In genomic region chr11:62710001-62710345, GRCh38 we compare ENCODE assay signal across 8 cellular contexts. TPM values are rescaled to one million over a fixed set of nuclear protein-coding genes. Genes with fewer than 3 reads are reported as not detected.
DNase-seq lines count a peak whose midpoint lies in the region; ATAC-seq and TF ChIP-seq lines count a peak whose summit lies in the region.

No MANE protein-coding gene starts in this region.

- TF ChIP-seq CTCF in Panc1 (IDR thresholded peaks at IDR 0.05) (no peak), colonic mucosa (IDR thresholded peaks at IDR 0.05) (no peak)

- H3K4me3 Mint-ChIP-seq in naive thymus-derived CD8-positive, alpha-beta T cell: peak overlapping the region; percentile 88 to 98 (median 95)

- CTCF ChIA-PET in Panc1 (lab: Charles Lee): interaction anchor here (0.5 kb wide), 1 partner anchor 17 kb away, joined by 4 read pairs; no protein-coding TSS in a partner anchor

- H3K27me3 Mint-ChIP-seq in naive thymus-derived CD8-positive, alpha-beta T cell: no peaks in the 10 kb centered on the region

- H3K27ac ChIP-seq in Panc1 (ENCODE audit: low read length) (peak overlapping the region; percentile 82), colonic mucosa (peak overlapping the region; percentile 91)

- in situ Hi-C loops in Panc1 (cut with HindIII; ENCODE audit: low pct_unique_long_range_greater_than_20kb, low sequenced_read_pairs): no loop called here

- H3K9me3 Mint-ChIP-seq in naive thymus-derived CD8-positive, alpha-beta T cell: no peaks in the 10 kb centered on the region

- H3K9me3 ChIP-seq in Panc1 (ENCODE audit: control insufficient read depth, insufficient read depth, low read depth, low read length): no peaks in the 10 kb centered on the region
- H3K9me3 ChIP-seq in colonic mucosa: no peaks in the 10 kb centered on the region

- H3K36me3 Mint-ChIP-seq in naive thymus-derived CD8-positive, alpha-beta T cell: peaks cover 4 to 45% (median 5%) of the 10 kb centered on the region in 3 donors

- H3K4me3 ChIP-seq in Panc1 (ENCODE audit: low read depth in 2 of 2, low read length in 2 of 2) (peak overlapping the region; percentile 12 to 33; a peak in 2 of 4 replicates), colonic mucosa (peak overlapping the region; percentile 49)

- POLR2A ChIA-PET in Panc1 (lab: Charles Lee): no interaction called here
- POLR2A ChIA-PET in naive thymus-derived CD8-positive, alpha-beta T cell (lab: Charles Lee): interaction anchor here (0.6 to 14.8 kb wide), 29 partner anchors 9 to 1559 kb away, joined by 3 to 263 read pairs (median 11); partner anchors contain the start of genes B3GAT3, C11orf98, CSKMT and EEF1G

- H3K27ac Mint-ChIP-seq in naive thymus-derived CD8-positive, alpha-beta T cell: peak overlapping the region; percentile 97 to 100 (median 99)

- DNase-seq in NCI-H82 (lab: John Stamatoyannopoulos, UW) (peak; percentile 51), NCI-H82 treated with DMSO at 0.1 percent for 48 hours (lab: John Stamatoyannopoulos, UW; ENCODE audit: unreplicated experiment) (no peak), Panc1 (ENCODE audit: low read depth, low spot score) (no peak), colonic mucosa (peak; percentile 45), NCI-H226 (no peak), H4 (ENCODE audit: low spot score) (no peak)
- DNase-seq in naive thymus-derived CD8-positive, alpha-beta T cell: no peak

- H3K27me3 ChIP-seq in Panc1 (ENCODE audit: control insufficient read depth, insufficient read depth, low read length) (no peaks in the 10 kb centered on the region), colonic mucosa (no peaks in the 10 kb centered on the region)

- peaks cover 27 to 65% (median 59%) of the 10 kb centered on the region in 4 donors for H3K4me1 Mint-ChIP-seq in naive thymus-derived CD8-positive, alpha-beta T cell

- peaks cover 27% of the 10 kb centered on the region for H3K4me1 ChIP-seq in Panc1 (ENCODE audit: control insufficient read depth, insufficient read depth, low read length)
- H3K4me1 ChIP-seq in colonic mucosa: peaks cover 8% of the 10 kb centered on the region

- ATAC-seq in Panc1: no peak
- no peak for ATAC-seq in naive thymus-derived CD8-positive, alpha-beta T cell
- no peak for ATAC-seq in HG02798 (IDR thresholded peaks at IDR 0.05; ENCODE audit: poor library complexity, unreplicated experiment)

- H3K9ac ChIP-seq in colonic mucosa (ENCODE audit: low read depth in 2 of 2, low read length in 2 of 2): peak overlapping the region; percentile 75 to 95

- intact Hi-C loops in Panc1 (cut with micrococcal nuclease; ENCODE audit: unreplicated experiment): no loop called here
- intact Hi-C loops in colonic mucosa (cut with DNase I): loop anchor here (5.0 to 10.0 kb wide), 2 partner anchors 55 to 112 kb away; partner anchors contain the start of gene POLR2G

- H3K36me3 ChIP-seq in Panc1 (ENCODE audit: control insufficient read depth, insufficient read depth, low read length) (peaks cover 12% of the 10 kb centered on the region), colonic mucosa (no peaks in the 10 kb centered on the region)

- no TSS peak for BruUV-seq in Panc1 (replicated peaks; lab: Mats Ljungman, UMichigan)

RNA-seq across cellular contexts. Expression of gene GNG3, which starts 2.5 kb away (rescaled TPM):
- total RNA-seq in Panc1 (2021; ENCODE audit: unreplicated experiment): not detected
- polyA plus RNA-seq in Panc1 (2012; ENCODE audit: insufficient read length): 0.93 TPM
- total RNA-seq in colonic mucosa: under 1 TPM in 1 of 2 donors, not detected in 1; 0.56 TPM
- total RNA-seq in naive thymus-derived CD8-positive, alpha-beta T cell: not detected
- polyA plus RNA-seq in naive thymus-derived CD8-positive, alpha-beta T cell: under 1 TPM in 1 of 3 donors, not detected in 2; 0.27 TPM
- total RNA-seq in H4 (2014; rRNA removed; shearing (Covaris generic)): 0.41 TPM in 1 of 2 replicates, not detected in the other

RNA-seq across cellular contexts. Expression of gene BSCL2, which starts 2.7 kb away (rescaled TPM):
- total RNA-seq in Panc1 (2021; ENCODE audit: unreplicated experiment) (82.1 TPM), colonic mucosa (10 to 100 TPM; 36.5 to 65.5 TPM)
- 132 TPM for polyA plus RNA-seq in Panc1 (2012; ENCODE audit: insufficient read length)
- total RNA-seq in naive thymus-derived CD8-positive, alpha-beta T cell: 10 to 100 TPM; 37.0 to 50.7 TPM
- 10 to 100 TPM; 58.2 to 65.0 (median 58.8) TPM for polyA plus RNA-seq in naive thymus-derived CD8-positive, alpha-beta T cell
- total RNA-seq in H4 (2014; rRNA removed; shearing (Covaris generic)): 128 TPM in 2 replicates

RNA-seq across cellular contexts. Expression of gene HNRNPUL2, which starts 17.3 kb away (rescaled TPM):
- 47.3 TPM for total RNA-seq in Panc1 (2021; ENCODE audit: unreplicated experiment)
- polyA plus RNA-seq in Panc1 (2012; ENCODE audit: insufficient read length): 51.0 TPM
- total RNA-seq in colonic mucosa: 10 to 100 TPM; 50.5 to 59.3 TPM
- total RNA-seq in naive thymus-derived CD8-positive, alpha-beta T cell: 10 to 100 TPM; 81.6 to 84.0 TPM
- 1 to 10 TPM in 2 of 3 donors, under 1 TPM in 1; 0.99 to 3.0 (median 1.0) TPM for polyA plus RNA-seq in naive thymus-derived CD8-positive, alpha-beta T cell
- total RNA-seq in H4 (2014; rRNA removed; shearing (Covaris generic)): 4.7 and 5.0 TPM in 2 replicates

RNA-seq across cellular contexts. Expression of gene TTC9C, which starts 18.3 kb away (rescaled TPM):
- total RNA-seq in Panc1 (2021; ENCODE audit: unreplicated experiment) (39.4 TPM), colonic mucosa (10 to 100 TPM; 34.2 to 39.8 TPM)
- 28.9 TPM for polyA plus RNA-seq in Panc1 (2012; ENCODE audit: insufficient read length)
- total RNA-seq in naive thymus-derived CD8-positive, alpha-beta T cell: 10 to 100 TPM; 46.1 to 47.6 TPM
- 10 to 100 TPM in 2 of 3 donors, 1 to 10 TPM in 1; 8.5 to 18.8 (median 15.4) TPM for polyA plus RNA-seq in naive thymus-derived CD8-positive, alpha-beta T cell
- total RNA-seq in H4 (2014; rRNA removed; shearing (Covaris generic)): 35.0 and 46.9 TPM in 2 replicates

RNA-seq across cellular contexts. Expression of gene LRRN4CL, which starts 20.6 kb away (rescaled TPM):
- total RNA-seq in Panc1 (2021; ENCODE audit: unreplicated experiment) (0.13 TPM), colonic mucosa (1 to 10 TPM in 1 of 2 donors, under 1 TPM in 1; 0.82 to 3.3 TPM)
- polyA plus RNA-seq in Panc1 (2012; ENCODE audit: insufficient read length): 0.08 TPM
- under 1 TPM in 1 of 2 experiments, not detected in 1; 0.36 TPM for total RNA-seq in naive thymus-derived CD8-positive, alpha-beta T cell
- not detected for polyA plus RNA-seq in naive thymus-derived CD8-positive, alpha-beta T cell
- 0.14 TPM in 1 of 2 replicates, not detected in the other for total RNA-seq in H4 (2014; rRNA removed; shearing (Covaris generic))

Comparison
In these comparisons a context has a peak if more than half of its experiments do, and no peak if none do; other contexts are left out.
1. DNase-seq: peak in NCI-H82 (single experiment) and colonic mucosa (single experiment); none in NCI-H82 treated with DMSO at 0.1 percent for 48 hours (single experiment), Panc1 (single experiment), naive thymus-derived CD8-positive, alpha-beta T cell (0 of 10), NCI-H226 (single experiment) and H4 (single experiment).